In the genomic region with DNA sequence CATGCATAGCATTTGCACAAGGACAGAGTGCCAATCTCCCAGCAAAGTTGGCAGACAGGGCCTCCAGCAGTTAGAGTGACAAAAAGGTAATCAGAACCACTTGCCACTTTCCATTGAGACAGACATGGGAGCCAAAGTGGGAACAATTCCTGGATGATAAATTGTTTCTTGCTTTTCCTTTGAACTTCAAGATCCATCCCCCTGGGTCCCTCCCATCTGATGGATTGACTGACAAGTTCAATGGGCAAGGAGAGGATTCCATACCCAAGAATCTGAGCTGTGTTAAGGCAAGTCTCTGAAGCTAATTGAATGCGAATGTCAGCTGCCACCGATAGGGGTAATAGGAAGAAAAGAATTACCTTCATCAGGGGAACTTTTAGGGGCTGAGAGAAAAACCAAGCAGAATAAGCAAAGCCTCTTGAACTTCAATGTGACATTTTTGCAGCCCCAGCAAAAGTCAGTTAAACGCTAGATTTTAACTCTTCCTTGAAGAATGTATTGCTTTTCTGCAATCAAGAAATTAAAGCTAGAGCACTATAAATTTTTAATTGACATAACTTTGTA, we compare ENCODE assay signal across 41 cellular contexts.
"Had no signal": no experiment of that assay in that cellular context is flagged by ENCODE, and none has a peak within 500 bp of the region (broad histone marks: within the 10 kb centered on the region; RNA-seq: fewer than 3 reads in every experiment).

No MANE protein-coding gene starts in this region.

- FAIRE-seq: astrocyte, bronchial epithelial cell had no signal

- H3K4me3 Mint-ChIP-seq: activated naive CD4-positive, alpha-beta T cell treated with anti-CD3 and anti-CD28 coated beads for 36 hours; activated naive CD4-positive, alpha-beta T cell treated with anti-CD3 and anti-CD28 coated beads, Interleukin-2, amount 10 ng/mL, durations not matched to agents 7 days and 5 days; activated naive CD4-positive, alpha-beta T cell treated with anti-CD3 and anti-CD28 coated beads, Interleukin-2, amount 50 U/mL, for 24 hours; activated naive CD8-positive, alpha-beta T cell; activated naive CD8-positive, alpha-beta T cell treated with anti-CD3 and anti-CD28 coated beads for 36 hours; activated naive CD8-positive, alpha-beta T cell treated with anti-CD3 and anti-CD28 coated beads, Interleukin-2, amount 10 ng/mL, durations not matched to agents 7 days and 5 days; activated naive CD8-positive, alpha-beta T cell treated with anti-CD3 and anti-CD28 coated beads, Interleukin-2, amount 50 U/mL, for 24 hours; activated T-cell treated with anti-CD3 and anti-CD28 coated beads, Interleukin-2, amount 50 U/mL, for 24 hours; activated T-cell treated with anti-CD3 and anti-CD28 coated beads, Interleukin-2, amount 50 U/mL, for 4 hours; activated T-cell treated with anti-CD3 and anti-CD28 coated beads, Interleukin-2, amount 50 U/mL, for 72 hours; activated T-helper 1 cell treated with anti-CD3 and anti-CD28 coated beads, Interleukin-12 subunit alpha, Interleukin-12 subunit beta, Interleukin-2, Interleukin-4 antibody, amounts not matched to agents 30 ng/mL and 10 ng/mL and 1 ng/mL, durations not matched to agents 14 hours and 24 hours and 36 hours; activated T-helper 17 cell treated with anti-CD3 and anti-CD28 coated beads, Interleukin-2, amount 50 U/mL, for 72 hours; brain; central memory CD8-positive, alpha-beta T cell had no signal

- H3K27me3 Mint-ChIP-seq: activated naive CD4-positive, alpha-beta T cell treated with anti-CD3 and anti-CD28 coated beads, Interleukin-2, amount 10 ng/mL, durations not matched to agents 7 days and 5 days; activated naive CD4-positive, alpha-beta T cell treated with anti-CD3 and anti-CD28 coated beads, Interleukin-2, amount 50 U/mL, for 24 hours; activated naive CD8-positive, alpha-beta T cell treated with anti-CD3 and anti-CD28 coated beads, Interleukin-2, amount 10 ng/mL, durations not matched to agents 7 days and 5 days; activated naive CD8-positive, alpha-beta T cell treated with anti-CD3 and anti-CD28 coated beads, Interleukin-2, amount 50 U/mL, for 24 hours; activated T-cell treated with anti-CD3 and anti-CD28 coated beads, Interleukin-2, amount 50 U/mL, for 24 hours; activated T-helper 17 cell treated with anti-CD3 and anti-CD28 coated beads, Interleukin-2, amount 50 U/mL, for 72 hours; central memory CD8-positive, alpha-beta T cell had no signal

- H3K4me1 Mint-ChIP-seq: activated naive CD4-positive, alpha-beta T cell treated with anti-CD3 and anti-CD28 coated beads, Interleukin-2, amount 10 ng/mL, durations not matched to agents 7 days and 5 days; activated naive CD4-positive, alpha-beta T cell treated with anti-CD3 and anti-CD28 coated beads, Interleukin-2, amount 50 U/mL, for 24 hours; activated naive CD8-positive, alpha-beta T cell treated with anti-CD3 and anti-CD28 coated beads for 36 hours; activated naive CD8-positive, alpha-beta T cell treated with anti-CD3 and anti-CD28 coated beads, Interleukin-2, amount 10 ng/mL, durations not matched to agents 7 days and 5 days; activated naive CD8-positive, alpha-beta T cell treated with anti-CD3 and anti-CD28 coated beads, Interleukin-2, amount 50 U/mL, for 24 hours; activated T-helper 17 cell treated with anti-CD3 and anti-CD28 coated beads, Interleukin-2, amount 50 U/mL, for 72 hours; brain; central memory CD8-positive, alpha-beta T cell had no signal

- H3K36me3 Mint-ChIP-seq: activated naive CD4-positive, alpha-beta T cell treated with anti-CD3 and anti-CD28 coated beads, Interleukin-2, amount 10 ng/mL, durations not matched to agents 7 days and 5 days; activated naive CD4-positive, alpha-beta T cell treated with anti-CD3 and anti-CD28 coated beads, Interleukin-2, amount 50 U/mL, for 24 hours; activated naive CD4-positive, alpha-beta T cell treated with anti-CD3 and anti-CD28 coated beads, Interleukin-2, amount 50 U/mL, for 72 hours; activated naive CD8-positive, alpha-beta T cell; activated naive CD8-positive, alpha-beta T cell treated with anti-CD3 and anti-CD28 coated beads for 36 hours; activated naive CD8-positive, alpha-beta T cell treated with anti-CD3 and anti-CD28 coated beads, Interleukin-2, amount 10 ng/mL, durations not matched to agents 7 days and 5 days; brain had no signal

- H3K4me1 ChIP-seq: adrenal gland, ascending aorta, breast epithelium had no signal

- H3K9me3 Mint-ChIP-seq: activated naive CD4-positive, alpha-beta T cell treated with anti-CD3 and anti-CD28 coated beads for 36 hours; activated naive CD4-positive, alpha-beta T cell treated with anti-CD3 and anti-CD28 coated beads, Interleukin-2, amount 50 U/mL, for 24 hours; activated naive CD8-positive, alpha-beta T cell treated with anti-CD3 and anti-CD28 coated beads for 36 hours; activated T-cell treated with anti-CD3 and anti-CD28 coated beads, Interleukin-2, amount 50 U/mL, for 4 hours; activated T-helper 2 cell treated with anti-CD3 and anti-CD28 coated beads, Interferon-gamma antibody, Interleukin-2, Interleukin-4, amounts not matched to agents 10 μg/mL and 5 μg/mL and 100 μg/mL, durations not matched to agents 14 hours and 24 hours and 36 hours had no signal

- ATAC-seq: activated naive CD4-positive, alpha-beta T cell treated with anti-CD3 and anti-CD28 coated beads, Interleukin-2, amount 50 U/mL, for 72 hours; activated naive CD8-positive, alpha-beta T cell treated with anti-CD3 and anti-CD28 coated beads, Interleukin-2, amount 50 U/mL, for 24 hours; activated T-cell treated with anti-CD3 and anti-CD28 coated beads, Interleukin-2, amount 50 U/mL, for 4 hours; activated T-cell treated with anti-CD3 and anti-CD28 coated beads, Interleukin-2, amount 50 U/mL, for 72 hours; activated T-helper 17 cell treated with anti-CD3 and anti-CD28 coated beads, Interleukin-2, amount 50 U/mL, for 72 hours; body of pancreas had no signal

- DNase-seq: activated effector memory CD4-positive, alpha-beta T cell treated with anti-CD3 and anti-CD28 coated beads, Interleukin-2, amount 50 U/mL, for 16 hours; activated effector memory CD4-positive, alpha-beta T cell treated with Interleukin-2 at 50 U/mL for 16 hours; activated gamma-delta T cell; activated gamma-delta T cell treated with Interleukin-2 at 50 U/mL for 16 hours; activated naive CD4-positive, alpha-beta T cell; activated naive CD4-positive, alpha-beta T cell treated with anti-CD3 and anti-CD28 coated beads for 36 hours; activated naive CD4-positive, alpha-beta T cell treated with anti-CD3 and anti-CD28 coated beads, Interleukin-2, amount 10 ng/mL, durations not matched to agents 7 days and 5 days; activated naive CD4-positive, alpha-beta T cell treated with anti-CD3 and anti-CD28 coated beads, Interleukin-2, amount 50 U/mL, for 16 hours; activated naive CD4-positive, alpha-beta T cell treated with Interleukin-2 at 50 U/mL for 16 hours; activated naive CD8-positive, alpha-beta T cell treated with anti-CD3 and anti-CD28 coated beads for 36 hours; activated naive CD8-positive, alpha-beta T cell treated with anti-CD3 and anti-CD28 coated beads, Interleukin-2, amount 10 ng/mL, durations not matched to agents 7 days and 5 days; activated naive CD8-positive, alpha-beta T cell treated with anti-CD3 and anti-CD28 coated beads, Interleukin-2, amount 50 U/mL, for 24 hours; activated T-cell treated with anti-CD3 and anti-CD28 coated beads for 4 hours; activated T-cell treated with anti-CD3 and anti-CD28 coated beads, Interleukin-2, amount 50 U/mL, for 1 hour; activated T-cell treated with anti-CD3 and anti-CD28 coated beads, Interleukin-2, amount 50 U/mL, for 24 hours; activated T-cell treated with anti-CD3 and anti-CD28 coated beads, Interleukin-2, amount 50 U/mL, for 4 hours; activated T-cell treated with anti-CD3 and anti-CD28 coated beads, Interleukin-2, amount 50 U/mL, for 48 hours; activated T-cell treated with anti-CD3 and anti-CD28 coated beads, Interleukin-2, amount 50 U/mL, for 72 hours; adrenal gland; amniotic stem cell; amygdala; anterior cingulate cortex; aorta; body of pancreas; brain microvascular endothelial cell; caudate nucleus; central memory CD4-positive, alpha-beta T cell; cerebellar nuclear complex had no signal

- H3K9me3 ChIP-seq: adrenal gland, ascending aorta, body of pancreas, breast epithelium had no signal

- H3K27me3 ChIP-seq: adrenal gland, ascending aorta, body of pancreas, brain microvascular endothelial cell, breast epithelium, cardiac muscle cell had no signal

- H3K27ac ChIP-seq: adrenal gland, ascending aorta, body of pancreas, brain microvascular endothelial cell, breast epithelium, cardiac muscle cell had no signal

- H3K27ac Mint-ChIP-seq: activated naive CD4-positive, alpha-beta T cell treated with anti-CD3 and anti-CD28 coated beads for 36 hours; activated naive CD4-positive, alpha-beta T cell treated with anti-CD3 and anti-CD28 coated beads, Interleukin-2, amount 10 ng/mL, durations not matched to agents 7 days and 5 days; activated naive CD4-positive, alpha-beta T cell treated with anti-CD3 and anti-CD28 coated beads, Interleukin-2, amount 50 U/mL, for 24 hours; activated naive CD4-positive, alpha-beta T cell treated with anti-CD3 and anti-CD28 coated beads, Interleukin-2, amount 50 U/mL, for 72 hours; activated naive CD8-positive, alpha-beta T cell; activated naive CD8-positive, alpha-beta T cell treated with anti-CD3 and anti-CD28 coated beads for 36 hours; activated naive CD8-positive, alpha-beta T cell treated with anti-CD3 and anti-CD28 coated beads, Interleukin-2, amount 10 ng/mL, durations not matched to agents 7 days and 5 days; activated naive CD8-positive, alpha-beta T cell treated with anti-CD3 and anti-CD28 coated beads, Interleukin-2, amount 50 U/mL, for 24 hours; activated T-cell treated with anti-CD3 and anti-CD28 coated beads, Interleukin-2, amount 50 U/mL, for 24 hours; activated T-cell treated with anti-CD3 and anti-CD28 coated beads, Interleukin-2, amount 50 U/mL, for 72 hours; activated T-helper 1 cell treated with anti-CD3 and anti-CD28 coated beads, Interleukin-12 subunit alpha, Interleukin-12 subunit beta, Interleukin-2, Interleukin-4 antibody, amounts not matched to agents 30 ng/mL and 10 ng/mL and 1 ng/mL, durations not matched to agents 14 hours and 24 hours and 36 hours; activated T-helper 17 cell treated with anti-CD3 and anti-CD28 coated beads, Interleukin-2, amount 50 U/mL, for 72 hours; activated T-helper 2 cell treated with anti-CD3 and anti-CD28 coated beads, Interferon-gamma antibody, Interleukin-2, Interleukin-4, amounts not matched to agents 10 μg/mL and 5 μg/mL and 100 μg/mL, durations not matched to agents 14 hours and 24 hours and 36 hours; brain had no signal

- H3K4me3 ChIP-seq: adrenal gland, ascending aorta, body of pancreas, breast epithelium, cardiac muscle cell had no signal

- H3K36me3 ChIP-seq: adrenal gland, ascending aorta, brain microvascular endothelial cell, breast epithelium, cardiac muscle cell had no signal
